9 cellular contexts compared by ENCODE assay signal in the genomic region with DNA sequence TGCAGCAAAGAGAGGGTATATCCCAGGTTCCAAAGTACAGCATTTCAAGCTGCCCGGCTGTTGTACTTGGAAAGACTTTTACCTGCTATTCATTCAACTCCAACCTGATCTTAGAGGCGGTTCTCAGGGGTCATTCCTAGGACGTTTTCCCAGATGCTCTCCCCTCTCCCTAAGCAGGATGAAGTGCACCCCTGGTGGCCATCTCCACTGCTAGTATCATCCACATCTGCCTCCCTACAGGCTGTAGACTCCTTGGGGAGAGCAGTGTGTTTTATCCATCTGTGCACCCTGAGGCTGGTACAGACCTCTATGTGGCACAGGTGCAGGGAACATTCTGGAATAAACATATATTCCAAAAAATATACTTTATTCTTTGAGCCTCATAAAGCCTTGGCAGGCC. TPM values are rescaled to one million over a fixed set of nuclear protein-coding genes. Genes with fewer than 3 reads are reported as not detected.
DNase-seq lines count a peak whose midpoint lies in the region; ATAC-seq, FAIRE-seq and TF ChIP-seq lines count a peak whose summit lies in the region.
"Had no signal": no experiment of that assay in that cellular context is flagged by ENCODE, and none has a peak within 500 bp of the region (broad histone marks: within the 10 kb centered on the region; RNA-seq: fewer than 3 reads in every experiment).

No MANE protein-coding gene starts in this region.

- WGBS in A549 (ENCODE audit: missing lambda C conversion rate): 49% methylated on average over 3 of the region's 3 CpGs

- H3K9me3 ChIP-seq in A549 (no peaks in the 10 kb centered on the region), kidney (ENCODE audit: control insufficient read depth in 1 of 2, low read length in 2 of 2) (no peaks in the 10 kb centered on the region)

- ATAC-seq in A549 (peak; percentile 85 to 89), GM18907 (IDR thresholded peaks at IDR 0.05; ENCODE audit: unreplicated experiment) (peak; percentile 5), SK-N-SH treated with all-trans-retinoic acid at 6 μM for 48 hours (peak; percentile 77), GM19324 (IDR thresholded peaks at IDR 0.05; ENCODE audit: low FRiP score, unreplicated experiment) (no peak), HG02981 (IDR thresholded peaks at IDR 0.05; ENCODE audit: unreplicated experiment) (no peak)

- H3K36me3 ChIP-seq in kidney (ENCODE audit: control insufficient read depth in 1 of 2, insufficient read depth in 2 of 2, low read length in 2 of 2): peaks cover 10 to 26% of the 10 kb centered on the region in 2 donors

- no peak for FAIRE-seq in A549 (lab: Jason Lieb, UNC)
- no peak for FAIRE-seq in kidney (lab: Jason Lieb, UNC)

- peaks cover 20% of the 10 kb centered on the region for H3K4me1 ChIP-seq in A549
- peaks cover 6 to 10% of the 10 kb centered on the region in 2 donors for H3K4me1 ChIP-seq in kidney (ENCODE audit: control insufficient read depth in 1 of 2, insufficient read depth in 1 of 2, low read depth in 1 of 2, low read length in 2 of 2)

- TF ChIP-seq EP300 in A549 (IDR thresholded peaks at IDR 0.05): no peak

- no peak for TF ChIP-seq POLR2A in A549 (IDR thresholded peaks at IDR 0.05; ENCODE audit: low read length)

- TF ChIP-seq RAD21 in A549 (conservative IDR thresholded peaks at IDR 0.05 in 1 of 2, IDR thresholded peaks at IDR 0.05 in 1 of 2): no peak

- H3K27ac ChIP-seq in A549 (peak overlapping the region; percentile 34 to 57; a peak in 5 of 6 replicates), kidney (ENCODE audit: low read depth in 2 of 2, low read length in 2 of 2) (no peak overlapping the region)

- CTCF ChIA-PET in A549 (lab: Yijun Ruan, JAX): interaction anchor here (0.6 to 6.3 kb wide), 38 partner anchors 8 to 777 kb away, joined by 3 to 147 read pairs (median 5); a partner anchor contains a TSS

- H3K4me2 ChIP-seq in A549: peak overlapping the region; percentile 41

- intact Hi-C loops in kidney (cut with DNase I): loop anchor here (10.0 kb wide), 1 partner anchor 84 kb away; no protein-coding TSS in a partner anchor

- H3K9ac ChIP-seq in kidney (ENCODE audit: low read length in 2 of 2): no peak overlapping the region

- H3K4me3 ChIP-seq in A549: no peak overlapping the region
- no peak overlapping the region for H3K4me3 ChIP-seq in kidney (ENCODE audit: low read length in 2 of 2)

- TF ChIP-seq CTCF in A549 (IDR thresholded peaks at IDR 0.05): no peak
- TF ChIP-seq CTCF in kidney (IDR thresholded peaks at IDR 0.05; ENCODE audit: borderline replicate concordance, extremely low read depth, insufficient read depth): no peak

- DNase-seq in A549 (ENCODE audit: low read depth in 1 of 2, low spot score in 1 of 2): peak; percentile 29 to 33
- peak; percentile 33 for DNase-seq in iPS-NIHi11 (ENCODE audit: low spot score)
- DNase-seq in retina: no peak
- DNase-seq in kidney: no peak

- POLR2A ChIA-PET in A549 (lab: Yijun Ruan, JAX): interaction anchor here (1.0 kb wide), 1 partner anchor 11 kb away, joined by 3 read pairs; no protein-coding TSS in a partner anchor

TF ChIP-seq in A549, 52 proteins besides CTCF, POLR2A, EP300 and RAD21:
- TF ChIP-seq NPAS2 (CRISPR knock-in tag; IDR thresholded peaks at IDR 0.05; ENCODE audit: borderline replicate concordance) (no peak), ZNF302 (CRISPR knock-in tag; IDR thresholded peaks at IDR 0.05) (no peak), GATA3 (IDR thresholded peaks at IDR 0.05; ENCODE audit: borderline replicate concordance) (no peak), POLR2AphosphoS2 (conservative IDR thresholded peaks at IDR 0.05; ENCODE audit: low read length) (no peak), CHD4 (IDR thresholded peaks at IDR 0.05; ENCODE audit: borderline replicate concordance) (no peak), PHF8 (IDR thresholded peaks at IDR 0.05; ENCODE audit: borderline replicate concordance, low read depth) (no peak), MAZ (IDR thresholded peaks at IDR 0.05; ENCODE audit: borderline replicate concordance, low read depth, low read length) (no peak), NFE2L2 (conservative IDR thresholded peaks at IDR 0.05; ENCODE audit: low read length) (no peak), TP53 (CRISPR knock-in tag; IDR thresholded peaks at IDR 0.05) (no peak)
- TF ChIP-seq, protein P1, sequence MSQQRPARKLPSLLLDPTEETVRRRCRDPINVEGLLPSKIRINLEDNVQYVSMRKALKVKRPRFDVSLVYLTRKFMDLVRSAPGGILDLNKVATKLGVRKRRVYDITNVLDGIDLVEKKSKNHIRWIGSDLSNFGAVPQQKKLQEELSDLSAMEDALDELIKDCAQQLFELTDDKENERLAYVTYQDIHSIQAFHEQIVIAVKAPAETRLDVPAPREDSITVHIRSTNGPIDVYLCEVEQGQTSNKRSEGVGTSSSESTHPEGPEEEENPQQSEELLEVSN (IDR thresholded peaks at IDR 0.05; ENCODE audit: borderline replicate concordance, low read depth): no peak

TF ChIP-seq in SK-N-SH treated with all-trans-retinoic acid at 6 μM for 48 hours, 23 proteins besides CTCF, POLR2A, EP300 and RAD21:
- TF ChIP-seq ISL1 (CRISPR knock-in tag; IDR thresholded peaks at IDR 0.05) (no peak), ZFP30 (CRISPR knock-in tag; IDR thresholded peaks at IDR 0.05) (no peak), OSR1 (CRISPR knock-in tag; IDR thresholded peaks at IDR 0.05) (no peak), ESRRG (CRISPR knock-in tag; IDR thresholded peaks at IDR 0.05) (no peak), CSDC2 (CRISPR knock-in tag; IDR thresholded peaks at IDR 0.05) (no peak), SNAI2 (CRISPR knock-in tag; IDR thresholded peaks at IDR 0.05) (no peak)
- TF ChIP-seq, protein P2, sequence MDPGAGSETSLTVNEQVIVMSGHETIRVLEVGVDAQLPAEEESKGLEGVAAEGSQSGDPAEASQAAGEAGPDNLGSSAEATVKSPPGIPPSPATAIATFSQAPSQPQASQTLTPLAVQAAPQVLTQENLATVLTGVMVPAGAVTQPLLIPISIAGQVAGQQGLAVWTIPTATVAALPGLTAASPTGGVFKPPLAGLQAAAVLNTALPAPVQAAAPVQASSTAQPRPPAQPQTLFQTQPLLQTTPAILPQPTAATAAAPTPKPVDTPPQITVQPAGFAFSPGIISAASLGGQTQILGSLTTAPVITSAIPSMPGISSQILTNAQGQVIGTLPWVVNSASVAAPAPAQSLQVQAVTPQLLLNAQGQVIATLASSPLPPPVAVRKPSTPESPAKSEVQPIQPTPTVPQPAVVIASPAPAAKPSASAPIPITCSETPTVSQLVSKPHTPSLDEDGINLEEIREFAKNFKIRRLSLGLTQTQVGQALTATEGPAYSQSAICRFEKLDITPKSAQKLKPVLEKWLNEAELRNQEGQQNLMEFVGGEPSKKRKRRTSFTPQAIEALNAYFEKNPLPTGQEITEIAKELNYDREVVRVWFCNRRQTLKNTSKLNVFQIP (CRISPR knock-in tag; IDR thresholded peaks at IDR 0.05; ENCODE audit: borderline replicate concordance, low read depth): no peak
- TF ChIP-seq, protein P3, sequence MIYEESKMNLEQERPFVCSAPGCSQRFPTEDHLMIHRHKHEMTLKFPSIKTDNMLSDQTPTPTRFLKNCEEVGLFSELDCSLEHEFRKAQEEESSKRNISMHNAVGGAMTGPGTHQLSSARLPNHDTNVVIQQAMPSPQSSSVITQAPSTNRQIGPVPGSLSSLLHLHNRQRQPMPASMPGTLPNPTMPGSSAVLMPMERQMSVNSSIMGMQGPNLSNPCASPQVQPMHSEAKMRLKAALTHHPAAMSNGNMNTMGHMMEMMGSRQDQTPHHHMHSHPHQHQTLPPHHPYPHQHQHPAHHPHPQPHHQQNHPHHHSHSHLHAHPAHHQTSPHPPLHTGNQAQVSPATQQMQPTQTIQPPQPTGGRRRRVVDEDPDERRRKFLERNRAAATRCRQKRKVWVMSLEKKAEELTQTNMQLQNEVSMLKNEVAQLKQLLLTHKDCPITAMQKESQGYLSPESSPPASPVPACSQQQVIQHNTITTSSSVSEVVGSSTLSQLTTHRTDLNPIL (CRISPR knock-in tag; IDR thresholded peaks at IDR 0.05; ENCODE audit: low read depth): no peak
TF ChIP-seq in SK-N-SH treated with all-trans-retinoic acid at 6 μM for 48 hours: peak in this region for 0.

RNA-seq across cellular contexts. Expression of a gene that starts 56.8 kb away (rescaled TPM):
- polyA plus RNA-seq in A549 (2011; rRNA removed) (20.3 and 30.6 TPM in 2 replicates), A549 (2017; fragmentation: RNase III; extraction: RNeasy Plus Mini Kit Qiagen cat#74134 plus additional on column Dnase treatment) (8.5 to 8.9 TPM (median 8.6 TPM) in 3 replicates), kidney (ENCODE audit: insufficient read depth, low read depth, low replicate concordance) (33.7 TPM)
- 7.5 and 8.3 TPM in 2 replicates for polyA plus RNA-seq in A549 (2012; cell fraction: cytosol; rRNA removed)
- polyA plus RNA-seq in A549 (2012; cell fraction: nucleus; rRNA removed): 9.8 and 15.0 TPM in 2 replicates
- polyA minus RNA-seq in A549 (2011; rRNA and poly(A)+ RNA removed): 15.7 and 18.3 TPM in 2 replicates
- 40.6 TPM for total RNA-seq in kidney
- polyA plus RNA-seq: CD8-positive, alpha-beta memory T cell had no signal

Comparison
In these comparisons a context has a peak if more than half of its experiments do, and no peak if none do; other contexts are left out.
1. ATAC-seq: peak in A549 (2 of 2), GM18907 (single experiment) and SK-N-SH treated with all-trans-retinoic acid at 6 μM for 48 hours (single experiment); none in GM19324 (single experiment) and HG02981 (single experiment).
2. DNase-seq: peak in A549 (2 of 2) and iPS-NIHi11 (single experiment); none in retina (single experiment) and kidney (single experiment).
3. H3K27ac ChIP-seq: peak in A549 (2 of 2); none in kidney (0 of 2).